ENCODE assay signal across 7 cellular contexts in the genomic region with DNA sequence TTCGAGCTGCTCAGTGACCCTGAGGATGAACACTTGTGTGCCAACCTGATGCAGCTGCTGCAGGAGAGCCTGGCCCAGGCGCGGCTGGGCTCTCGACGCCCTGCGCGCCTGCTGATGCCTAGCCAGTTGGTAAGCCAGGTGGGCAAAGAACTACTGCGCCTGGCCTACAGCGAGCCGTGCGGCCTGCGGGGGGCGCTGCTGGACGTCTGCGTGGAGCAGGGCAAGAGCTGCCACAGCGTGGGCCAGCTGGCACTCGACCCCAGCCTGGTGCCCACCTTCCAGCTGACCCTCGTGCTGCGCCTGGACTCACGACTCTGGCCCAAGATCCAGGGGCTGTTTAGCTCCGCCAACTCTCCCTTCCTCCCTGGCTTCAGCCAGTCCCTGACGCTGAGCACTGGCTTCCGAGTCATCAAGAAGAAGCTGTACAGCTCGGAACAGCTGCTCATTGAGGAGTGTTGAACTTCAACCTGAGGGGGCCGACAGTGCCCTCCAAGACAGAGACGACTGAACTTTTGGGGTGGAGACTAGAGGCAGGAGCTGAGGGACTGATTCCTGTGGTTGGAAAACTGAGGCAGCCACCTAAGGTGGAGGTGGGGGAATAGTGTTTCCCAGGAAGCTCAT. TPM values are rescaled to one million over a fixed set of nuclear protein-coding genes. Genes with fewer than 3 reads are reported as not detected.
DNase-seq lines count a peak whose midpoint lies in the region; ATAC-seq and TF ChIP-seq lines count a peak whose summit lies in the region.

No MANE protein-coding gene starts in this region.

- H3K27ac ChIP-seq in stomach smooth muscle (ENCODE audit: low read length), result peak overlapping the region; percentile 98

- H3K9me3 ChIP-seq in mononuclear cell (ENCODE audit: low read depth, low read length) (no peaks in the 10 kb centered on the region), stomach smooth muscle (ENCODE audit: control insufficient read depth in 2 of 2, low read length in 2 of 2) (no peaks in the 10 kb centered on the region)

- CTCF ChIA-PET in activated CD8-positive, alpha-beta memory T cell treated with anti-CD3 and anti-CD28 coated beads, Interleukin-2, amount 10 ng/mL, durations not matched to agents 7 days and 5 days (lab: Charles Lee), result interaction anchor here (0.6 to 11.2 kb wide), 30 partner anchors 9 to 226 kb away, joined by 3 to 145 read pairs (median 6); partner anchors contain the start of gene SPOCK2

- H3K9me3 Mint-ChIP-seq in activated CD8-positive, alpha-beta memory T cell treated with anti-CD3 and anti-CD28 coated beads, Interleukin-2, amount 10 ng/mL, durations not matched to agents 7 days and 5 days (ENCODE audit: low read depth), result no peaks in the 10 kb centered on the region
- no peaks in the 10 kb centered on the region for H3K9me3 Mint-ChIP-seq in endothelial cell (ENCODE audit: unreplicated experiment)

- H3K4me3 ChIP-seq in mononuclear cell (ENCODE audit: low read length) (peak overlapping the region; percentile 83), stomach smooth muscle (ENCODE audit: low read length in 2 of 2) (peak overlapping the region; percentile 90 to 99)

- H3K27ac Mint-ChIP-seq in activated CD8-positive, alpha-beta memory T cell treated with anti-CD3 and anti-CD28 coated beads, Interleukin-2, amount 10 ng/mL, durations not matched to agents 7 days and 5 days, result peak overlapping the region; percentile 98
- H3K27ac Mint-ChIP-seq in endothelial cell (ENCODE audit: unreplicated experiment), result no peak overlapping the region

- peaks cover 34% of the 10 kb centered on the region for H3K36me3 Mint-ChIP-seq in activated CD8-positive, alpha-beta memory T cell treated with anti-CD3 and anti-CD28 coated beads, Interleukin-2, amount 10 ng/mL, durations not matched to agents 7 days and 5 days
- H3K36me3 Mint-ChIP-seq in endothelial cell (ENCODE audit: low read depth, unreplicated experiment), result peaks cover 8% of the 10 kb centered on the region

- no peaks in the 10 kb centered on the region for H3K27me3 ChIP-seq in mononuclear cell (ENCODE audit: insufficient read depth, low read length)
- H3K27me3 ChIP-seq in stomach smooth muscle (ENCODE audit: control insufficient read depth in 1 of 2, insufficient read depth in 2 of 2, low read length in 2 of 2), result no peaks in the 10 kb centered on the region

- H3K4me3 Mint-ChIP-seq in activated CD8-positive, alpha-beta memory T cell treated with anti-CD3 and anti-CD28 coated beads, Interleukin-2, amount 10 ng/mL, durations not matched to agents 7 days and 5 days, result peak overlapping the region; percentile 98
- H3K4me3 Mint-ChIP-seq in endothelial cell (ENCODE audit: unreplicated experiment), result peak overlapping the region; percentile 92

- peaks cover 0 to 9% of the 10 kb centered on the region in 2 donors for H3K36me3 ChIP-seq in stomach smooth muscle (ENCODE audit: control insufficient read depth in 2 of 2, insufficient read depth in 2 of 2, low read length in 2 of 2)

- TF ChIP-seq CTCF in GM12874 (IDR thresholded peaks at IDR 0.05; ENCODE audit: insufficient read depth, low read depth, low read length) (peak; percentile 91), endothelial cell (IDR thresholded peaks at IDR 0.05; ENCODE audit: unreplicated experiment) (peak; percentile 10)

- ATAC-seq in activated CD8-positive, alpha-beta memory T cell treated with anti-CD3 and anti-CD28 coated beads, Interleukin-2, amount 10 ng/mL, durations not matched to agents 7 days and 5 days, result peak; percentile 10
- ATAC-seq in GM19395 (IDR thresholded peaks at IDR 0.05; ENCODE audit: unreplicated experiment), result no peak

- H3K27me3 Mint-ChIP-seq in activated CD8-positive, alpha-beta memory T cell treated with anti-CD3 and anti-CD28 coated beads, Interleukin-2, amount 10 ng/mL, durations not matched to agents 7 days and 5 days, result no peaks in the 10 kb centered on the region
- H3K27me3 Mint-ChIP-seq in endothelial cell (ENCODE audit: unreplicated experiment), result peaks cover 12% of the 10 kb centered on the region

- peak; percentile 2 for DNase-seq in NCI-H2081 treated with DMSO at 0.1 percent for 48 hours (lab: John Stamatoyannopoulos, UW)
- DNase-seq in activated CD8-positive, alpha-beta memory T cell treated with anti-CD3 and anti-CD28 coated beads, Interleukin-2, amount 10 ng/mL, durations not matched to agents 7 days and 5 days, result peak; percentile 82
- DNase-seq in endothelial cell (ENCODE audit: low spot score), result peak; percentile 67

- H3K4me1 ChIP-seq in mononuclear cell (ENCODE audit: insufficient read depth, low read length), result peaks cover 39% of the 10 kb centered on the region
- H3K4me1 ChIP-seq in stomach smooth muscle (ENCODE audit: control insufficient read depth, insufficient read depth, low read length), result peaks cover 30% of the 10 kb centered on the region

- peak overlapping the region; percentile 89 to 95 for H3K9ac ChIP-seq in stomach smooth muscle (ENCODE audit: low read length in 2 of 2)

- H3K4me1 Mint-ChIP-seq in activated CD8-positive, alpha-beta memory T cell treated with anti-CD3 and anti-CD28 coated beads, Interleukin-2, amount 10 ng/mL, durations not matched to agents 7 days and 5 days, result peaks cover 58% of the 10 kb centered on the region
- peaks cover 34% of the 10 kb centered on the region for H3K4me1 Mint-ChIP-seq in endothelial cell (ENCODE audit: unreplicated experiment)

RNA-seq across cellular contexts. Expression of gene DDIT4, which starts 1.1 kb away (rescaled TPM):
- 100 to 1,000 TPM; 291 to 293 TPM for total RNA-seq in activated CD8-positive, alpha-beta memory T cell treated with anti-CD3 and anti-CD28 coated beads, Interleukin-2, amount 10 ng/mL, durations not matched to agents 7 days and 5 days
- total RNA-seq in endothelial cell (ENCODE audit: unreplicated experiment) (32.4 TPM), mononuclear cell (533 TPM)

RNA-seq across cellular contexts. Expression of gene ASCC1, which starts 58.8 kb away (rescaled TPM):
- 10 to 100 TPM; 34.9 to 36.8 TPM for total RNA-seq in activated CD8-positive, alpha-beta memory T cell treated with anti-CD3 and anti-CD28 coated beads, Interleukin-2, amount 10 ng/mL, durations not matched to agents 7 days and 5 days
- total RNA-seq in endothelial cell (ENCODE audit: unreplicated experiment) (32.1 TPM), mononuclear cell (14.2 TPM)

RNA-seq across cellular contexts. Expression of gene ANAPC16, which starts 59.0 kb away (rescaled TPM):
- 10 to 100 TPM; 61.4 to 67.6 TPM for total RNA-seq in activated CD8-positive, alpha-beta memory T cell treated with anti-CD3 and anti-CD28 coated beads, Interleukin-2, amount 10 ng/mL, durations not matched to agents 7 days and 5 days
- 56.7 TPM for total RNA-seq in endothelial cell (ENCODE audit: unreplicated experiment)
- total RNA-seq in mononuclear cell, result 92.6 TPM

Comparison
In these comparisons a context has a peak if more than half of its experiments do, and no peak if none do; other contexts are left out.
1. DNase-seq: peak in every context shown above with its lines; median percentile 82 in activated CD8-positive, alpha-beta memory T cell treated with anti-CD3 and anti-CD28 coated beads, Interleukin-2, amount 10 ng/mL, durations not matched to agents 7 days and 5 days; 67 in endothelial cell; 2 in NCI-H2081 treated with DMSO at 0.1 percent for 48 hours.